ENCODE assay signal across 10 cellular contexts in the genomic region with DNA sequence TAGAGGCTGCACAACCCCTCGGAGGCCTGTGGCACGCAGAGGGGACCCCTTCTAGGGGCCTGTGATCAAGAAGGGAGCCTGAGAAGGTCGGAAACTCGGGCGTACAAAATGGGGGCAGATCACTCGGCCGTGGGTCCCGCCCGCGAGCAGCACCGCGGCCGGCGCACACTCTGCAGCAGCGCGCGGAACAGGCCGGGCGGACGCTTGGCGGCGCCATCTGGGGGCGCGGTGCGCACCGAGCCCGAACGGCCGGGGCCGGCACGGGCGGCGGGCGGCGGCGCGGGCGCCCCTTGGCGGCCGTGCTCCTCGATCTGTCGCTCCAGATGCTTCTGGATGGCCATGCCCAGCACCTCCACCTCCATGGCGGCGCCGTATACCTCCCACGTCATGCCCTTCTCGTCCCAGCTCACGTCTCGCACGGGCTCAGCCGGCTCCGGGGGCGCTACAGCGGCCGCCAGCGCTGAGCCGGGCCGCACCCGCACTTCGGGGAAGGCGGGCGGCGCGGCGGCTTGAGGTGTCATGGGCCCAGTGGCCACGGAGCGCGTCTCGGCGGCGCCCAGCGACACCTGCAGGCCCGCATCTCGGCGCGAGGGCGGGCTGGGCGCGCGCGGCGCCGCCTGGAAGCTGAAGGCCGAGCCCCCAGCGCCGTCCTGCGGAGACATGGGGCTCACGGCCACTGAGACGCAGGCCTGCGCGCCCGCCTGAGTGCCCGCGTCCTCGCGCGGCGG. TPM values are rescaled to one million over a fixed set of nuclear protein-coding genes. Genes with fewer than 3 reads are reported as not detected.
A peak's percentile ranks its signal among the peaks of the same experiment; 100 is the strongest.
DNase-seq lines count a peak whose midpoint lies in the region; ATAC-seq and TF ChIP-seq lines count a peak whose summit lies in the region.
"Had no signal": no experiment of that assay in that cellular context is flagged by ENCODE, and none has a peak within 500 bp of the region (broad histone marks: within the 10 kb centered on the region; RNA-seq: fewer than 3 reads in every experiment).

No MANE protein-coding gene starts in this region.

- H3K4me1 ChIP-seq in neuronal stem cell (ENCODE audit: control insufficient read depth in 2 of 2, insufficient read depth in 1 of 2, low read depth in 1 of 2, low read length in 2 of 2) (no peaks in the 10 kb centered on the region), transverse colon (peaks cover 3 to 12% (median 8%) of the 10 kb centered on the region in 4 donors)

- H2BK120ac ChIP-seq in neuronal stem cell (ENCODE audit: low read depth, low read length), result no peak overlapping the region

- intact Hi-C loops in transverse colon (cut with DNase I; ENCODE audit: low total_unique reads), result no loop called here

- no peak overlapping the region for H3K14ac ChIP-seq in neuronal stem cell (ENCODE audit: low read length)

- peak in 4 of 5 experiments; percentile 19 to 44 (median 32) for TF ChIP-seq CTCF in transverse colon (IDR thresholded peaks at IDR 0.05)

- no CpG with 5 or more reads among the region's 98 CpGs for WGBS in neuronal stem cell (ENCODE audit: extremely low coverage in 2 of 2, insufficient read length in 2 of 2, insufficient replicate concordance in 1 of 2), 2 donors
- 4% methylated on average over 29 of the region's 98 CpGs; no CpG with 5 or more reads in 1 of the 2 donors for WGBS in transverse colon (ENCODE audit: low coverage in 1 of 2), 2 donors

- no peak overlapping the region for H3K9ac ChIP-seq in neuronal stem cell (ENCODE audit: low read depth, low read length, poor library complexity)

- H3K4me2 ChIP-seq in neuronal stem cell (ENCODE audit: insufficient read depth, low read length, poor library complexity, severe bottlenecking), result peak overlapping the region; percentile 22

- TF ChIP-seq EP300 in transverse colon (IDR thresholded peaks at IDR 0.05; ENCODE audit: low read depth), result no peak

- peak overlapping the region in 1 of 2 donors; percentile 63 for H3K4me3 ChIP-seq in neuronal stem cell (ENCODE audit: low read length in 2 of 2)
- peak overlapping the region in 3 of 4 donors; percentile 37 to 62 (median 38) for H3K4me3 ChIP-seq in transverse colon

- DNase-seq in AG08395 (ENCODE audit: low spot score), result peak; percentile 31
- peak; percentile 68 for DNase-seq in activated CD4-positive, alpha-beta T cell treated with anti-CD3 and anti-CD28 coated beads, Interleukin-2, amount 50 U/mL, for 1 hour
- DNase-seq in effector CD8-positive, alpha-beta T cell (lab: John Stamatoyannopoulos, UW), result peak; percentile 43
- no peak for DNase-seq in neuronal stem cell (ENCODE audit: low spot score)
- DNase-seq in transverse colon, result peak; percentile 65

- H3K79me1 ChIP-seq in neuronal stem cell (ENCODE audit: low read depth, low read length), result peaks cover under 1% of the 10 kb centered on the region

- H3K27ac ChIP-seq in neuronal stem cell (replicated peaks; ENCODE audit: low read length) (no peak overlapping the region), transverse colon (peak overlapping the region in 2 of 4 donors; percentile 50 to 51)

- H2BK15ac ChIP-seq in neuronal stem cell (ENCODE audit: low read length), result no peak overlapping the region

- no peak overlapping the region for H4K91ac ChIP-seq in neuronal stem cell (ENCODE audit: low read depth, low read length, poor library complexity)

- H4K8ac ChIP-seq in neuronal stem cell (ENCODE audit: low read depth, low read length), result no peak overlapping the region

- no peak overlapping the region for H2AFZ ChIP-seq in neuronal stem cell (ENCODE audit: low read length)

- peaks cover 4 to 5% of the 10 kb centered on the region in 2 donors for H3K9me3 ChIP-seq in neuronal stem cell (replicated peaks in 1 of 2; ENCODE audit: control insufficient read depth in 2 of 2, insufficient read depth in 1 of 2, low read depth in 1 of 2, low read length in 2 of 2)
- H3K9me3 ChIP-seq in transverse colon, result no peaks in the 10 kb centered on the region

- peak overlapping the region; percentile 55 for H2BK5ac ChIP-seq in neuronal stem cell (ENCODE audit: low read length)

- H3K27me3 ChIP-seq in neuronal stem cell (ENCODE audit: control insufficient read depth in 3 of 3, insufficient read depth in 3 of 3, low read depth in 1 of 3, low read length in 3 of 3) (peaks cover 0 to 2% (median 0%) of the 10 kb centered on the region in 3 experiments), transverse colon (peaks cover 8% of the 10 kb centered on the region)

- H3K4ac ChIP-seq in neuronal stem cell (ENCODE audit: low read length), result no peak overlapping the region

- no peak overlapping the region for H2BK12ac ChIP-seq in neuronal stem cell (ENCODE audit: low read length)

- H3K18ac ChIP-seq in neuronal stem cell (ENCODE audit: low read length), result peak overlapping the region; percentile 65

- H2AK5ac ChIP-seq in neuronal stem cell (ENCODE audit: low read depth, low read length), result no peak overlapping the region

- peaks cover 3 to 55% of the 10 kb centered on the region in 2 donors for H3K36me3 ChIP-seq in neuronal stem cell (replicated peaks in 1 of 2; ENCODE audit: control insufficient read depth in 2 of 2, insufficient read depth in 2 of 2, low read length in 2 of 2)
- no peaks in the 10 kb centered on the region for H3K36me3 ChIP-seq in transverse colon

- no peak for TF ChIP-seq POLR2A in transverse colon (IDR thresholded peaks at IDR 0.05)

- ATAC-seq in GM21825 (IDR thresholded peaks at IDR 0.05; ENCODE audit: unreplicated experiment), result peak; percentile 73
- no peak for ATAC-seq in HG03439 (IDR thresholded peaks at IDR 0.05; ENCODE audit: unreplicated experiment)
- ATAC-seq in HG02870 (IDR thresholded peaks at IDR 0.05; ENCODE audit: unreplicated experiment), result no peak

- in situ Hi-C loops in transverse colon (cut with MboI; ENCODE audit: low pct_ligation_motif_present in 1 of 4, low pct_unique_long_range_greater_than_20kb in 1 of 4, low sequenced_read_pairs in 3 of 4), result loop anchor here in 1 of 4 donors (25.0 kb wide), 1 partner anchor 185 kb away; the partner anchor contains the start of gene CLTB

- no peak overlapping the region for H3K23ac ChIP-seq in neuronal stem cell (ENCODE audit: low read depth, low read length, poor library complexity)

RNA-seq across cellular contexts. Expression of gene GPRIN1, which starts 13.1 kb away (rescaled TPM):
- 2.5 TPM for polyA plus RNA-seq in neuronal stem cell (2013, experiment 1 of 2)
- 2.3 TPM for polyA plus RNA-seq in neuronal stem cell (2013, experiment 2 of 2)
- 1 to 10 TPM; 1.6 to 9.7 (median 3.6) TPM for total RNA-seq in transverse colon

RNA-seq across cellular contexts. Expression of gene SNCB, which starts 33.5 kb away (rescaled TPM):
- polyA plus RNA-seq in neuronal stem cell (2013, experiment 1 of 2), result 0.26 TPM
- 0.39 TPM for polyA plus RNA-seq in neuronal stem cell (2013, experiment 2 of 2)
- not detected for total RNA-seq in transverse colon
- total RNA-seq: activated CD8-positive, alpha-beta memory T cell treated with anti-CD3 and anti-CD28 coated beads for 36 hours had no signal
- polyA plus RNA-seq: BJ had no signal

RNA-seq across cellular contexts. Expression of gene EIF4E1B, which starts 33.6 kb away (rescaled TPM):
- 0.01 TPM for polyA plus RNA-seq in neuronal stem cell (2013, experiment 1 of 2)
- 0.03 TPM for polyA plus RNA-seq in neuronal stem cell (2013, experiment 2 of 2)
- not detected for total RNA-seq in transverse colon
- total RNA-seq: activated CD8-positive, alpha-beta memory T cell treated with anti-CD3 and anti-CD28 coated beads for 36 hours had no signal
- polyA plus RNA-seq: BJ had no signal

RNA-seq across cellular contexts. Expression of gene CDHR2, which starts 47.7 kb away (rescaled TPM):
- polyA plus RNA-seq in neuronal stem cell (2013, experiment 1 of 2), result 0.01 TPM
- polyA plus RNA-seq in neuronal stem cell (2013, experiment 2 of 2), result 0.01 TPM
- 100 to 1,000 TPM in 2 of 4 donors, 10 to 100 TPM in 2; 15.5 to 257 (median 104) TPM for total RNA-seq in transverse colon
- polyA plus RNA-seq: BJ had no signal

RNA-seq across cellular contexts. Expression of gene TSPAN17, which starts 50.4 kb away (rescaled TPM):
- 24.8 TPM for polyA plus RNA-seq in neuronal stem cell (2013, experiment 1 of 2)
- 23.4 TPM for polyA plus RNA-seq in neuronal stem cell (2013, experiment 2 of 2)
- total RNA-seq in transverse colon, result 100 to 1,000 TPM in 1 of 4 donors, 10 to 100 TPM in 3; 27.2 to 227 (median 36.1) TPM
